ENCODE assay signal across 1 cellular context in the genomic region with DNA sequence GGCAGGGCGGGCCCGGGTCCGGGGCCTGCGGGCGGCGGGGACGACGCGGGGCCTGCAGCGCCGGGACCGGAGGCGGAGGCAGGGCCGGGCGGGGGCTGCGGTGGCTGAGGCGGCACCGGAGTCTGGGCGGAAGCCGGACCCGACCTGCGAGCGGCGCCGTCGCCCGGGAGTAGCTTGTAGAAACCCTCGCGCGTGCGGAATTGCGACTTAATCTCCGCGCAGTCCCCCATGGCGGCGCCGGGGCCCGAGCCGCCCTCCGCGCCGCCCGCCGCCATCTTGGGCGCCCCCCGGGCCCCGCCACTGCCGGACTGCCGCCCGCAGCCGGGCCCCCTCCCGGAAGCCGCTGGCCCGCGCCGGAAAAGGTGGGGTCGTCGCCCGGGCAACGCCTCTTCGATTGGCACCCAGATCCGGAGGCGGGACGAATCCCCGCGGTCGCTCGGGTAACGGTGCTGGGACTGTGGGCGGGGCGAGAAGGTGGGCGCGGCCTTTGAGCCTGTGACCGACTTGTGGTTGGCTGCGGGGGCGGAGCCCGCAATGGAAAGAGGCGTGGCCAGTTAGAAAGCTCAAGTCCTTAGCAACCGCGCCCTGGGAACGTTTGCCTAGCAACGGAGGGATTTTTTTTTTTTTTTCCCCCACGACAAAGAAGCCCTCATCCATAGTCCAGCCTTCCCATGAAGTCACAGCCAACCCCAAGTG.
TF ChIP-seq lines count a peak whose summit lies in the region.

A gene with protein sequence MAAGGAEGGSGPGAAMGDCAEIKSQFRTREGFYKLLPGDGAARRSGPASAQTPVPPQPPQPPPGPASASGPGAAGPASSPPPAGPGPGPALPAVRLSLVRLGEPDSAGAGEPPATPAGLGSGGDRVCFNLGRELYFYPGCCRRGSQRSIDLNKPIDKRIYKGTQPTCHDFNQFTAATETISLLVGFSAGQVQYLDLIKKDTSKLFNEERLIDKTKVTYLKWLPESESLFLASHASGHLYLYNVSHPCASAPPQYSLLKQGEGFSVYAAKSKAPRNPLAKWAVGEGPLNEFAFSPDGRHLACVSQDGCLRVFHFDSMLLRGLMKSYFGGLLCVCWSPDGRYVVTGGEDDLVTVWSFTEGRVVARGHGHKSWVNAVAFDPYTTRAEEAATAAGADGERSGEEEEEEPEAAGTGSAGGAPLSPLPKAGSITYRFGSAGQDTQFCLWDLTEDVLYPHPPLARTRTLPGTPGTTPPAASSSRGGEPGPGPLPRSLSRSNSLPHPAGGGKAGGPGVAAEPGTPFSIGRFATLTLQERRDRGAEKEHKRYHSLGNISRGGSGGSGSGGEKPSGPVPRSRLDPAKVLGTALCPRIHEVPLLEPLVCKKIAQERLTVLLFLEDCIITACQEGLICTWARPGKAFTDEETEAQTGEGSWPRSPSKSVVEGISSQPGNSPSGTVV (minus strand): TSS at position 364 of the 696 bp plus-strand sequence. CDS start 89 bp downstream, at position 275.

TF ChIP-seq in GM12878, 131 proteins besides CTCF, POLR2A, EP300 and RAD21 (continued from another document):
- TF ChIP-seq, protein P1, sequence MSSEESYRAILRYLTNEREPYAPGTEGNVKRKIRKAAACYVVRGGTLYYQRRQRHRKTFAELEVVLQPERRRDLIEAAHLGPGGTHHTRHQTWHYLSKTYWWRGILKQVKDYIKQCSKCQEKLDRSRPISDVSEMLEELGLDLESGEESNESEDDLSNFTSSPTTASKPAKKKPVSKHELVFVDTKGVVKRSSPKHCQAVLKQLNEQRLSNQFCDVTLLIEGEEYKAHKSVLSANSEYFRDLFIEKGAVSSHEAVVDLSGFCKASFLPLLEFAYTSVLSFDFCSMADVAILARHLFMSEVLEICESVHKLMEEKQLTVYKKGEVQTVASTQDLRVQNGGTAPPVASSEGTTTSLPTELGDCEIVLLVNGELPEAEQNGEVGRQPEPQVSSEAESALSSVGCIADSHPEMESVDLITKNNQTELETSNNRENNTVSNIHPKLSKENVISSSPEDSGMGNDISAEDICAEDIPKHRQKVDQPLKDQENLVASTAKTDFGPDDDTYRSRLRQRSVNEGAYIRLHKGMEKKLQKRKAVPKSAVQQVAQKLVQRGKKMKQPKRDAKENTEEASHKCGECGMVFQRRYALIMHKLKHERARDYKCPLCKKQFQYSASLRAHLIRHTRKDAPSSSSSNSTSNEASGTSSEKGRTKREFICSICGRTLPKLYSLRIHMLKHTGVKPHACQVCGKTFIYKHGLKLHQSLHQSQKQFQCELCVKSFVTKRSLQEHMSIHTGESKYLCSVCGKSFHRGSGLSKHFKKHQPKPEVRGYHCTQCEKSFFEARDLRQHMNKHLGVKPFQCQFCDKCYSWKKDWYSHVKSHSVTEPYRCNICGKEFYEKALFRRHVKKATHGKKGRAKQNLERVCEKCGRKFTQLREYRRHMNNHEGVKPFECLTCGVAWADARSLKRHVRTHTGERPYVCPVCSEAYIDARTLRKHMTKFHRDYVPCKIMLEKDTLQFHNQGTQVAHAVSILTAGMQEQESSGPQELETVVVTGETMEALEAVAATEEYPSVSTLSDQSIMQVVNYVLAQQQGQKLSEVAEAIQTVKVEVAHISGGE (CRISPR knock-in tag; IDR thresholded peaks at IDR 0.05) = 0 out of 2 replicates have a peak, but pooled peaks have one; percentile 32
- peak; percentile 45; the same call in 1 of the 2 replicates for TF ChIP-seq CREM (IDR thresholded peaks at IDR 0.05; ENCODE audit: low read depth)
- TF ChIP-seq YY1 (IDR thresholded peaks at IDR 0.05; ENCODE audit: low read depth, low read length) = peak; percentile 96
- TF ChIP-seq POLR2AphosphoS5 (IDR thresholded peaks at IDR 0.05; ENCODE audit: low read length) = no peak
- peak; percentile 95 for TF ChIP-seq HDGF (IDR thresholded peaks at IDR 0.05)
- TF ChIP-seq, protein P2, sequence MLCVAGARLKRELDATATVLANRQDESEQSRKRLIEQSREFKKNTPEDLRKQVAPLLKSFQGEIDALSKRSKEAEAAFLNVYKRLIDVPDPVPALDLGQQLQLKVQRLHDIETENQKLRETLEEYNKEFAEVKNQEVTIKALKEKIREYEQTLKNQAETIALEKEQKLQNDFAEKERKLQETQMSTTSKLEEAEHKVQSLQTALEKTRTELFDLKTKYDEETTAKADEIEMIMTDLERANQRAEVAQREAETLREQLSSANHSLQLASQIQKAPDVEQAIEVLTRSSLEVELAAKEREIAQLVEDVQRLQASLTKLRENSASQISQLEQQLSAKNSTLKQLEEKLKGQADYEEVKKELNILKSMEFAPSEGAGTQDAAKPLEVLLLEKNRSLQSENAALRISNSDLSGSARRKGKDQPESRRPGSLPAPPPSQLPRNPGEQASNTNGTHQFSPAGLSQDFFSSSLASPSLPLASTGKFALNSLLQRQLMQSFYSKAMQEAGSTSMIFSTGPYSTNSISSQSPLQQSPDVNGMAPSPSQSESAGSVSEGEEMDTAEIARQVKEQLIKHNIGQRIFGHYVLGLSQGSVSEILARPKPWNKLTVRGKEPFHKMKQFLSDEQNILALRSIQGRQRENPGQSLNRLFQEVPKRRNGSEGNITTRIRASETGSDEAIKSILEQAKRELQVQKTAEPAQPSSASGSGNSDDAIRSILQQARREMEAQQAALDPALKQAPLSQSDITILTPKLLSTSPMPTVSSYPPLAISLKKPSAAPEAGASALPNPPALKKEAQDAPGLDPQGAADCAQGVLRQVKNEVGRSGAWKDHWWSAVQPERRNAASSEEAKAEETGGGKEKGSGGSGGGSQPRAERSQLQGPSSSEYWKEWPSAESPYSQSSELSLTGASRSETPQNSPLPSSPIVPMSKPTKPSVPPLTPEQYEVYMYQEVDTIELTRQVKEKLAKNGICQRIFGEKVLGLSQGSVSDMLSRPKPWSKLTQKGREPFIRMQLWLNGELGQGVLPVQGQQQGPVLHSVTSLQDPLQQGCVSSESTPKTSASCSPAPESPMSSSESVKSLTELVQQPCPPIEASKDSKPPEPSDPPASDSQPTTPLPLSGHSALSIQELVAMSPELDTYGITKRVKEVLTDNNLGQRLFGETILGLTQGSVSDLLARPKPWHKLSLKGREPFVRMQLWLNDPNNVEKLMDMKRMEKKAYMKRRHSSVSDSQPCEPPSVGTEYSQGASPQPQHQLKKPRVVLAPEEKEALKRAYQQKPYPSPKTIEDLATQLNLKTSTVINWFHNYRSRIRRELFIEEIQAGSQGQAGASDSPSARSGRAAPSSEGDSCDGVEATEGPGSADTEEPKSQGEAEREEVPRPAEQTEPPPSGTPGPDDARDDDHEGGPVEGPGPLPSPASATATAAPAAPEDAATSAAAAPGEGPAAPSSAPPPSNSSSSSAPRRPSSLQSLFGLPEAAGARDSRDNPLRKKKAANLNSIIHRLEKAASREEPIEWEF (IDR thresholded peaks at IDR 0.05; ENCODE audit: insufficient replicate concordance, low read depth, low read length) = no peak
- TF ChIP-seq JUNB (IDR thresholded peaks at IDR 0.05) = no peak
- peak; percentile 75 for TF ChIP-seq SMARCA5 (IDR thresholded peaks at IDR 0.05)
- TF ChIP-seq NR2F1 (conservative IDR thresholded peaks at IDR 0.05) = peak; percentile 69
- TF ChIP-seq BMI1 (IDR thresholded peaks at IDR 0.05; ENCODE audit: borderline replicate concordance) = peak; percentile 99
- TF ChIP-seq LARP7 (IDR thresholded peaks at IDR 0.05) = peak; percentile 89
- TF ChIP-seq, protein P3, sequence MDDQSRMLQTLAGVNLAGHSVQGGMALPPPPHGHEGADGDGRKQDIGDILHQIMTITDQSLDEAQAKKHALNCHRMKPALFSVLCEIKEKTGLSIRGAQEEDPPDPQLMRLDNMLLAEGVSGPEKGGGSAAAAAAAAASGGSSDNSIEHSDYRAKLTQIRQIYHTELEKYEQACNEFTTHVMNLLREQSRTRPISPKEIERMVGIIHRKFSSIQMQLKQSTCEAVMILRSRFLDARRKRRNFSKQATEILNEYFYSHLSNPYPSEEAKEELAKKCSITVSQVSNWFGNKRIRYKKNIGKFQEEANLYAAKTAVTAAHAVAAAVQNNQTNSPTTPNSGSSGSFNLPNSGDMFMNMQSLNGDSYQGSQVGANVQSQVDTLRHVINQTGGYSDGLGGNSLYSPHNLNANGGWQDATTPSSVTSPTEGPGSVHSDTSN (IDR thresholded peaks at IDR 0.05; ENCODE audit: insufficient replicate concordance, low read depth, low read length) = peak; percentile 96
- no peak for TF ChIP-seq KAT2A (conservative IDR thresholded peaks at IDR 0.05; ENCODE audit: control insufficient read depth, low read depth, low read length)
- peak; percentile 30 to 54; a peak in 2 of 4 replicates for TF ChIP-seq BHLHE40 (IDR thresholded peaks at IDR 0.05; ENCODE audit: borderline replicate concordance in 1 of 2, low read depth in 2 of 2, low read length in 1 of 2)
- TF ChIP-seq, protein P4, sequence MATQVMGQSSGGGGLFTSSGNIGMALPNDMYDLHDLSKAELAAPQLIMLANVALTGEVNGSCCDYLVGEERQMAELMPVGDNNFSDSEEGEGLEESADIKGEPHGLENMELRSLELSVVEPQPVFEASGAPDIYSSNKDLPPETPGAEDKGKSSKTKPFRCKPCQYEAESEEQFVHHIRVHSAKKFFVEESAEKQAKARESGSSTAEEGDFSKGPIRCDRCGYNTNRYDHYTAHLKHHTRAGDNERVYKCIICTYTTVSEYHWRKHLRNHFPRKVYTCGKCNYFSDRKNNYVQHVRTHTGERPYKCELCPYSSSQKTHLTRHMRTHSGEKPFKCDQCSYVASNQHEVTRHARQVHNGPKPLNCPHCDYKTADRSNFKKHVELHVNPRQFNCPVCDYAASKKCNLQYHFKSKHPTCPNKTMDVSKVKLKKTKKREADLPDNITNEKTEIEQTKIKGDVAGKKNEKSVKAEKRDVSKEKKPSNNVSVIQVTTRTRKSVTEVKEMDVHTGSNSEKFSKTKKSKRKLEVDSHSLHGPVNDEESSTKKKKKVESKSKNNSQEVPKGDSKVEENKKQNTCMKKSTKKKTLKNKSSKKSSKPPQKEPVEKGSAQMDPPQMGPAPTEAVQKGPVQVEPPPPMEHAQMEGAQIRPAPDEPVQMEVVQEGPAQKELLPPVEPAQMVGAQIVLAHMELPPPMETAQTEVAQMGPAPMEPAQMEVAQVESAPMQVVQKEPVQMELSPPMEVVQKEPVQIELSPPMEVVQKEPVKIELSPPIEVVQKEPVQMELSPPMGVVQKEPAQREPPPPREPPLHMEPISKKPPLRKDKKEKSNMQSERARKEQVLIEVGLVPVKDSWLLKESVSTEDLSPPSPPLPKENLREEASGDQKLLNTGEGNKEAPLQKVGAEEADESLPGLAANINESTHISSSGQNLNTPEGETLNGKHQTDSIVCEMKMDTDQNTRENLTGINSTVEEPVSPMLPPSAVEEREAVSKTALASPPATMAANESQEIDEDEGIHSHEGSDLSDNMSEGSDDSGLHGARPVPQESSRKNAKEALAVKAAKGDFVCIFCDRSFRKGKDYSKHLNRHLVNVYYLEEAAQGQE (IDR thresholded peaks at IDR 0.05; ENCODE audit: low read depth, low read length) = no peak
- TF ChIP-seq NRF1 (conservative IDR thresholded peaks at IDR 0.05; ENCODE audit: low read depth, low read length) = 0 out of 2 replicates have a peak, but pooled peaks have one; percentile 4
- TF ChIP-seq, protein P5, sequence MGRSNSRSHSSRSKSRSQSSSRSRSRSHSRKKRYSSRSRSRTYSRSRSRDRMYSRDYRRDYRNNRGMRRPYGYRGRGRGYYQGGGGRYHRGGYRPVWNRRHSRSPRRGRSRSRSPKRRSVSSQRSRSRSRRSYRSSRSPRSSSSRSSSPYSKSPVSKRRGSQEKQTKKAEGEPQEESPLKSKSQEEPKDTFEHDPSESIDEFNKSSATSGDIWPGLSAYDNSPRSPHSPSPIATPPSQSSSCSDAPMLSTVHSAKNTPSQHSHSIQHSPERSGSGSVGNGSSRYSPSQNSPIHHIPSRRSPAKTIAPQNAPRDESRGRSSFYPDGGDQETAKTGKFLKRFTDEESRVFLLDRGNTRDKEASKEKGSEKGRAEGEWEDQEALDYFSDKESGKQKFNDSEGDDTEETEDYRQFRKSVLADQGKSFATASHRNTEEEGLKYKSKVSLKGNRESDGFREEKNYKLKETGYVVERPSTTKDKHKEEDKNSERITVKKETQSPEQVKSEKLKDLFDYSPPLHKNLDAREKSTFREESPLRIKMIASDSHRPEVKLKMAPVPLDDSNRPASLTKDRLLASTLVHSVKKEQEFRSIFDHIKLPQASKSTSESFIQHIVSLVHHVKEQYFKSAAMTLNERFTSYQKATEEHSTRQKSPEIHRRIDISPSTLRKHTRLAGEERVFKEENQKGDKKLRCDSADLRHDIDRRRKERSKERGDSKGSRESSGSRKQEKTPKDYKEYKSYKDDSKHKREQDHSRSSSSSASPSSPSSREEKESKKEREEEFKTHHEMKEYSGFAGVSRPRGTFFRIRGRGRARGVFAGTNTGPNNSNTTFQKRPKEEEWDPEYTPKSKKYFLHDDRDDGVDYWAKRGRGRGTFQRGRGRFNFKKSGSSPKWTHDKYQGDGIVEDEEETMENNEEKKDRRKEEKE (IDR thresholded peaks at IDR 0.05) = no peak
- peak; percentile 90 for TF ChIP-seq DPF2 (IDR thresholded peaks at IDR 0.05)
- peak; percentile 85 for TF ChIP-seq MEF2B (IDR thresholded peaks at IDR 0.05; ENCODE audit: partially characterized antibody, poor library complexity, severe bottlenecking)
- TF ChIP-seq SMAD5 (IDR thresholded peaks at IDR 0.05; ENCODE audit: low read depth) = no peak
- no peak; the same call in 1 of the 2 replicates for TF ChIP-seq PAX5 (IDR thresholded peaks at IDR 0.05; ENCODE audit: borderline replicate concordance, low read depth, low read length)
- TF ChIP-seq KLF5 (IDR thresholded peaks at IDR 0.05; ENCODE audit: partially characterized antibody) = peak; percentile 83
